8 cellular contexts compared by ENCODE assay signal in genomic region chr2:39228413-39229209, GRCh38. TPM values are rescaled to one million over a fixed set of nuclear protein-coding genes. Genes with fewer than 3 reads are reported as not detected.
DNase-seq lines count a peak whose midpoint lies in the region; ATAC-seq and TF ChIP-seq lines count a peak whose summit lies in the region.

No MANE protein-coding gene starts in this region.

- CTCF ChIA-PET in mammary epithelial cell (lab: Charles Lee; ENCODE audit: low non-redundant PET), result interaction anchor here (0.9 to 1.1 kb wide), 2 partner anchors 281 to 474 kb away, joined by 3 to 9 read pairs; no protein-coding TSS in a partner anchor

- H3K27me3 Mint-ChIP-seq in progenitor cell of endocrine pancreas, result no peaks in the 10 kb centered on the region

- H3K79me2 ChIP-seq in mammary epithelial cell (ENCODE audit: insufficient read depth, low read length), result no peaks in the 10 kb centered on the region

- intact Hi-C loops in mammary epithelial cell (cut with micrococcal nuclease), result loop anchor here (1.0 to 2.0 kb wide), 3 partner anchors 107 to 169 kb away; partner anchors contain the start of gene SOS1
- intact Hi-C loops in breast epithelium (cut with DNase I; ENCODE audit: low total_unique reads), result no loop called here
- intact Hi-C loops in esophagus muscularis mucosa (cut with DNase I), result loop anchor here (1.0 to 2.0 kb wide), 2 partner anchors 108 to 170 kb away; no protein-coding TSS in a partner anchor

- H3K36me3 Mint-ChIP-seq in progenitor cell of endocrine pancreas (ENCODE audit: insufficient read depth), result no peaks in the 10 kb centered on the region

- dilution Hi-C loops in mammary epithelial cell (cut with HindIII; ENCODE audit: low sequenced_read_pairs), result no loop called here

- peak overlapping the region; percentile 55 for H2AFZ ChIP-seq in mammary epithelial cell (ENCODE audit: low read depth, low read length)

- no peak for TF ChIP-seq POLR2A in breast epithelium (IDR thresholded peaks at IDR 0.05)
- TF ChIP-seq POLR2A in esophagus muscularis mucosa (IDR thresholded peaks at IDR 0.05; ENCODE audit: low read depth), result no peak

- H3K9me3 ChIP-seq in mammary epithelial cell (replicated peaks; ENCODE audit: insufficient read depth, low read length) (no peaks in the 10 kb centered on the region), breast epithelium (no peaks in the 10 kb centered on the region), esophagus muscularis mucosa (no peaks in the 10 kb centered on the region)

- BruUV-seq in mammary epithelial cell (replicated peaks; lab: Mats Ljungman, UMichigan), result no TSS peak

- no peaks in the 10 kb centered on the region for H3K9me3 Mint-ChIP-seq in progenitor cell of endocrine pancreas (ENCODE audit: low read depth)

- H3K4me3 ChIP-seq in mammary epithelial cell (replicated peaks in 1 of 3; ENCODE audit: insufficient read depth in 1 of 3, low read depth in 2 of 3, low read length in 3 of 3) (no peak overlapping the region), breast epithelium (no peak overlapping the region), esophagus muscularis mucosa (peak overlapping the region; percentile 24 to 39 (median 30))

- no peak for ATAC-seq in GM18867 (IDR thresholded peaks at IDR 0.05; ENCODE audit: unreplicated experiment)

- TF ChIP-seq CTCF in mammary epithelial cell (conservative IDR thresholded peaks at IDR 0.05 in 1 of 2, IDR thresholded peaks at IDR 0.05 in 1 of 2; ENCODE audit: extremely low read depth in 1 of 2, insufficient read depth in 1 of 2, low read depth in 1 of 2, low read length in 2 of 2) (no peak), breast epithelium (IDR thresholded peaks at IDR 0.05) (no peak), esophagus muscularis mucosa (IDR thresholded peaks at IDR 0.05) (no peak), progenitor cell of endocrine pancreas (IDR thresholded peaks at IDR 0.05; ENCODE audit: unreplicated experiment) (no peak)

- no peaks in the 10 kb centered on the region for H4K20me1 ChIP-seq in mammary epithelial cell (ENCODE audit: insufficient read depth, low read length)

- H3K4me1 ChIP-seq in mammary epithelial cell (ENCODE audit: insufficient read depth, low read length) (peaks cover 5% of the 10 kb centered on the region), breast epithelium (no peaks in the 10 kb centered on the region), esophagus muscularis mucosa (peaks cover 15 to 27% (median 26%) of the 10 kb centered on the region in 4 donors)

- H3K27me3 ChIP-seq in mammary epithelial cell (ENCODE audit: insufficient read depth, low read length) (no peaks in the 10 kb centered on the region), breast epithelium (no peaks in the 10 kb centered on the region), esophagus muscularis mucosa (no peaks in the 10 kb centered on the region)

- DNase-seq in mammary epithelial cell (no peak), breast epithelium (ENCODE audit: low spot score in 2 of 2) (no peak), OCI-M1 (lab: John Stamatoyannopoulos, UW) (peak; percentile 78), esophagus muscularis mucosa (ENCODE audit: extremely low spot score) (no peak), progenitor cell of endocrine pancreas (ENCODE audit: low spot score, unreplicated experiment) (no peak), dedifferentiated amniotic fluid mesenchymal stem cell (ENCODE audit: extremely low spot score) (no peak), NCI-H524 (lab: John Stamatoyannopoulos, UW) (no peak)

- H3K36me3 ChIP-seq in mammary epithelial cell (ENCODE audit: insufficient read depth, low read length), result no peaks in the 10 kb centered on the region
- H3K36me3 ChIP-seq in breast epithelium, result no peaks in the 10 kb centered on the region
- no peaks in the 10 kb centered on the region for H3K36me3 ChIP-seq in esophagus muscularis mucosa

- H3K27ac Mint-ChIP-seq in progenitor cell of endocrine pancreas, result no peak overlapping the region

- TF ChIP-seq EP300 in esophagus muscularis mucosa (IDR thresholded peaks at IDR 0.05), result no peak

- in situ Hi-C loops in mammary epithelial cell (cut with MboI; ENCODE audit: low sequenced_read_pairs in 2 of 2), result loop anchor here (5.0 to 10.0 kb wide), 3 partner anchors 164 to 284 kb away; no protein-coding TSS in a partner anchor

- no peak overlapping the region for H3K4me2 ChIP-seq in mammary epithelial cell (ENCODE audit: insufficient read depth, low read depth, low read length)

- H3K4me1 Mint-ChIP-seq in progenitor cell of endocrine pancreas (ENCODE audit: low read depth), result peaks cover 13% of the 10 kb centered on the region

- H3K4me3 Mint-ChIP-seq in progenitor cell of endocrine pancreas (ENCODE audit: low read depth), result peak overlapping the region; percentile 45

- H3K27ac ChIP-seq in mammary epithelial cell (ENCODE audit: insufficient read depth, low read depth, low read length) (no peak overlapping the region), breast epithelium (no peak overlapping the region), esophagus muscularis mucosa (replicated peaks in 1 of 4) (no peak overlapping the region)

- no peak overlapping the region for H3K9ac ChIP-seq in mammary epithelial cell (ENCODE audit: insufficient read depth, low read length)

- 44% methylated on average over 19 of the region's 19 CpGs for WGBS in mammary epithelial cell (ENCODE audit: low coverage, missing lambda C conversion rate)
- WGBS in esophagus muscularis mucosa, result 45% methylated on average over 19 of the region's 19 CpGs

RNA-seq across cellular contexts. Expression of gene CDKL4, which starts 15.2 kb away (rescaled TPM):
- total RNA-seq in mammary epithelial cell, result 1 to 10 TPM; 1.2 to 3.0 TPM
- 0.05 TPM for polyA plus RNA-seq in mammary epithelial cell
- polyA minus RNA-seq in mammary epithelial cell, result not detected
- 1 to 10 TPM in 1 of 3 donors, under 1 TPM in 1, not detected in 1; 0.33 to 2.6 TPM for total RNA-seq in breast epithelium
- total RNA-seq in esophagus muscularis mucosa, result 1 to 10 TPM in 2 of 4 donors, under 1 TPM in 2; 0.40 to 3.7 (median 1.1) TPM
- total RNA-seq in progenitor cell of endocrine pancreas, result 1.2 and 2.0 TPM in 2 replicates

Comparison
In these comparisons a context has a peak if more than half of its experiments do, and no peak if none do; other contexts are left out.
1. H3K4me3 ChIP-seq: peak in esophagus muscularis mucosa (4 of 4); none in mammary epithelial cell (0 of 3) and breast epithelium (0 of 3).